Comparison of ENCODE assay signal across 8 cellular contexts in the genomic region with DNA sequence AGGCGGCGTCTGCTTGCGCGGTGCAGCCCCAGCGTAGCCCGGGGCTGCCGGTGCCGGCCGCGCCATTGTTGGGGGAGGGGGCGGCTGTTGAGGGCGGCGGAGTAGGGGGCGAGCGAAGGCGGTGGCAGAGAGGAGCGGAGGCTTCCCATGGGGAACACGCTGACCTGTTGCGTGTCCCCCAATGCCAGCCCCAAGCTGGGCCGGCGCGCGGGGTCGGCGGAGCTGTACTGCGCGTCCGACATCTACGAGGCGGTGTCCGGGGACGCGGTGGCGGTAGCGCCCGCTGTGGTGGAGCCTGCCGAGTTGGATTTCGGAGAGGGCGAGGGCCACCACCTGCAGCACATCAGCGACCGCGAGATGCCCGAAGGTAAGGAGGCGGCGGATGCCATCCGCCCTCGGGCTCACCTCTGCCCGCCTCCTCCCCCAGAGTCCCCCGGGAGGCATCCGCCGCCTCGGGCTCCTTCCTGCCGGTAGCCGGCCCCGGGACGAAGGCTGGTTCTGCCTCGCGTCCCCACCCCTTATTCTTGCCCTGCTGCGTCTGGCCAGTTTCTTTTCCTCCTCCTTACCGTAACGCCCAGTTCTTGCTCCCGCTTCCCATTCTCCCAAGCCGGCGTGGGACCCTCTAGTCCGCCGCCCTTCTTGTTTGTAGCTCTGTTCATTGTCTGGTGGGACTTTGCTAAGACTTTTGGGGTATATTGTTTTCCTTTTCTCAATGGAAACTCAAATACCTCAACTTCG. TPM values are rescaled to one million over a fixed set of nuclear protein-coding genes. Genes with fewer than 3 reads are reported as not detected.
DNase-seq lines count a peak whose midpoint lies in the region; ATAC-seq and TF ChIP-seq lines count a peak whose summit lies in the region.

No MANE protein-coding gene starts in this region.

- H3K4me3 ChIP-seq in AG04449 (ENCODE audit: low read depth, low read length), result peak overlapping the region; percentile 91
- H3K4me3 ChIP-seq in Peyer's patch, result peak overlapping the region; percentile 66 to 94 (median 88)
- H3K4me3 ChIP-seq in heart left ventricle, result peak overlapping the region; percentile 72 to 97 (median 90)
- H3K4me3 ChIP-seq in rectal smooth muscle tissue (ENCODE audit: low read length), result peak overlapping the region; percentile 92

- H3K9me3 ChIP-seq in Peyer's patch (no peaks in the 10 kb centered on the region), heart left ventricle (no peaks in the 10 kb centered on the region)

- H3K4me1 Mint-ChIP-seq in activated naive CD4-positive, alpha-beta T cell treated with anti-CD3 and anti-CD28 coated beads, Interleukin-2, amount 50 U/mL, for 24 hours, result peaks cover 36% of the 10 kb centered on the region

- H3K4me3 Mint-ChIP-seq in activated naive CD4-positive, alpha-beta T cell treated with anti-CD3 and anti-CD28 coated beads, Interleukin-2, amount 50 U/mL, for 24 hours, result peak overlapping the region; percentile 99

- peak overlapping the region; percentile 89 for H3K9ac ChIP-seq in rectal smooth muscle tissue (ENCODE audit: low read length)

- H3K4me1 ChIP-seq in Peyer's patch (peaks cover 0 to 16% (median 4%) of the 10 kb centered on the region in 4 donors), heart left ventricle (peaks cover 0 to 26% (median 13%) of the 10 kb centered on the region in 12 donors), rectal smooth muscle tissue (ENCODE audit: control insufficient read depth, insufficient read depth, low read length) (peaks cover 5% of the 10 kb centered on the region)

- H3K27ac Mint-ChIP-seq in activated naive CD4-positive, alpha-beta T cell treated with anti-CD3 and anti-CD28 coated beads, Interleukin-2, amount 50 U/mL, for 24 hours, result peak overlapping the region; percentile 94

- no peaks in the 10 kb centered on the region for H3K27me3 Mint-ChIP-seq in activated naive CD4-positive, alpha-beta T cell treated with anti-CD3 and anti-CD28 coated beads, Interleukin-2, amount 50 U/mL, for 24 hours

- TF ChIP-seq CTCF in AG04449 (IDR thresholded peaks at IDR 0.05; ENCODE audit: insufficient read depth, low read length, missing control alignments) (no peak), Peyer's patch (IDR thresholded peaks at IDR 0.05) (no peak), heart left ventricle (IDR thresholded peaks at IDR 0.05) (no peak)

- no peaks in the 10 kb centered on the region for H3K36me3 ChIP-seq in Peyer's patch
- H3K36me3 ChIP-seq in heart left ventricle, result no peaks in the 10 kb centered on the region
- no peaks in the 10 kb centered on the region for H3K36me3 ChIP-seq in rectal smooth muscle tissue (ENCODE audit: control insufficient read depth, insufficient read depth, low read length)

- peak; percentile 11 to 32 for TF ChIP-seq POLR2A in Peyer's patch (IDR thresholded peaks at IDR 0.05)
- no peak for TF ChIP-seq POLR2A in heart left ventricle (IDR thresholded peaks at IDR 0.05)

- H3K27ac ChIP-seq in Peyer's patch (peak overlapping the region; percentile 83 to 99 (median 91)), heart left ventricle (peak overlapping the region; percentile 79 to 95 (median 90)), rectal smooth muscle tissue (ENCODE audit: low read depth, low read length) (peak overlapping the region; percentile 89)

- WGBS in heart left ventricle, 4 donors, result 0 to 1% (median 0%) methylated on average over 41 to 67 of the region's 67 CpGs

- POLR2A ChIA-PET in AG04449 (lab: Yijun Ruan, JAX), result interaction anchor here (0.6 to 2.4 kb wide), 8 partner anchors 28 to 463 kb away, joined by 3 to 9 read pairs (median 4); partner anchors contain the start of genes CREB1 and METTL21A

- H3K36me3 Mint-ChIP-seq in activated naive CD4-positive, alpha-beta T cell treated with anti-CD3 and anti-CD28 coated beads, Interleukin-2, amount 50 U/mL, for 24 hours, result peaks cover 3% of the 10 kb centered on the region

- DNase-seq in AG04449 (ENCODE audit: low read depth, low spot score) (no peak), Peyer's patch (peak; percentile 53 to 78 (median 76)), heart left ventricle (peak; percentile 61 to 82 (median 69)), NCI-H128 (lab: John Stamatoyannopoulos, UW; ENCODE audit: unreplicated experiment) (no peak)

- CTCF ChIA-PET in AG04449 (lab: Yijun Ruan, JAX), result interaction anchor here (0.9 to 1.3 kb wide), 6 partner anchors 9 to 360 kb away, joined by 3 to 5 read pairs (median 4); partner anchors contain the start of gene METTL21A

- H3K27me3 ChIP-seq in Peyer's patch (no peaks in the 10 kb centered on the region), heart left ventricle (no peaks in the 10 kb centered on the region), rectal smooth muscle tissue (ENCODE audit: control insufficient read depth, insufficient read depth, low read length) (no peaks in the 10 kb centered on the region)

- no peaks in the 10 kb centered on the region for H3K9me3 Mint-ChIP-seq in activated naive CD4-positive, alpha-beta T cell treated with anti-CD3 and anti-CD28 coated beads, Interleukin-2, amount 50 U/mL, for 24 hours

- ATAC-seq in GM18873 (IDR thresholded peaks at IDR 0.05; ENCODE audit: low FRiP score, unreplicated experiment), result peak; percentile 24
- ATAC-seq in HG03103 (IDR thresholded peaks at IDR 0.05; ENCODE audit: low read depth, unreplicated experiment), result peak; percentile 22
- ATAC-seq in heart left ventricle, result peak in 3 of 4 donors; percentile 23 to 36 (median 24)

- intact Hi-C loops in heart left ventricle (cut with DNase I), result loop anchor here (1.0 to 10.0 kb wide), 7 partner anchors 85 to 947 kb away; partner anchors contain the start of genes METTL21A (in 10 of the 10), CREB1 (in 4 of the 10), FASTKD2 (in 1 of the 10) and MDH1B (in 1 of the 10)

RNA-seq across cellular contexts. Expression of gene CCNYL1, which starts 0.5 kb away (rescaled TPM):
- 10 to 100 TPM; 11.6 to 22.6 (median 18.4) TPM for total RNA-seq in Peyer's patch
- 10 to 100 TPM in 5 of 9 donors, 1 to 10 TPM in 4; 4.5 to 17.5 (median 10.9) TPM for total RNA-seq in heart left ventricle
- polyA plus RNA-seq in heart left ventricle, result 10 to 100 TPM in 1 of 2 donors, 1 to 10 TPM in 1; 3.9 to 11.1 TPM

RNA-seq across cellular contexts. Expression of gene FZD5, which starts 57.8 kb away (rescaled TPM):
- total RNA-seq in Peyer's patch (10 to 100 TPM; 11.6 to 81.4 (median 63.8) TPM), heart left ventricle (1 to 10 TPM; 3.3 to 8.7 (median 4.5) TPM)
- 1 to 10 TPM in 1 of 2 donors, under 1 TPM in 1; 0.95 to 4.6 TPM for polyA plus RNA-seq in heart left ventricle

Comparison
In these comparisons a context has a peak if more than half of its experiments do, and no peak if none do; other contexts are left out.
1. DNase-seq: peak in Peyer's patch (3 of 3) and heart left ventricle (5 of 5); none in AG04449 (single experiment) and NCI-H128 (single experiment).
2. POLR2A ChIP-seq: peak in Peyer's patch (2 of 2); none in heart left ventricle (0 of 2).
3. Peak in every context shown above with its lines, with median percentiles within 50 percentile points of each other: H3K4me3 ChIP-seq, ATAC-seq and H3K27ac ChIP-seq.